ENCODE assay signal across 20 cellular contexts in genomic region chr4:129326810-129327209, GRCh38.
DNase-seq lines count a peak whose midpoint lies in the region; ATAC-seq and TF ChIP-seq lines count a peak whose summit lies in the region.
"Had no signal": no experiment of that assay in that cellular context is flagged by ENCODE, and none has a peak within 500 bp of the region (broad histone marks: within the 10 kb centered on the region; RNA-seq: fewer than 3 reads in every experiment).

No MANE protein-coding gene starts in this region.

- H3K27me3 ChIP-seq in HL-60 (ENCODE audit: insufficient read depth, poor library complexity, severe bottlenecking) (no peaks in the 10 kb centered on the region), neural cell (ENCODE audit: insufficient read depth, low read depth, low read length) (no peaks in the 10 kb centered on the region), lower lobe of right lung (ENCODE audit: low read depth) (no peaks in the 10 kb centered on the region)
- H3K27me3 ChIP-seq: esophagus muscularis mucosa, tibial artery had no signal

- no peak overlapping the region for H3K4me2 ChIP-seq in neural cell (ENCODE audit: low read length)

- H3K36me3 Mint-ChIP-seq in CD14-positive monocyte: peaks cover 3 to 4% of the 10 kb centered on the region in 2 donors
- H3K36me3 Mint-ChIP-seq: activated naive CD4-positive, alpha-beta T cell treated with anti-CD3 and anti-CD28 coated beads, Interleukin-2, amount 50 U/mL, for 24 hours had no signal

- TF ChIP-seq EP300 in neural cell (conservative IDR thresholded peaks at IDR 0.05; ENCODE audit: poor library complexity, severe bottlenecking): no peak

- no peaks in the 10 kb centered on the region for H3K9me2 ChIP-seq in neural cell (ENCODE audit: insufficient read depth, low read length)

- peaks cover 54% of the 10 kb centered on the region for H3K4me1 Mint-ChIP-seq in CD14-positive monocyte
- H3K4me1 Mint-ChIP-seq: activated naive CD4-positive, alpha-beta T cell treated with anti-CD3 and anti-CD28 coated beads, Interleukin-2, amount 50 U/mL, for 24 hours had no signal

- TF ChIP-seq RAD21 in neural cell (conservative IDR thresholded peaks at IDR 0.05): no peak

- no peaks in the 10 kb centered on the region for H3K79me2 ChIP-seq in neural cell (replicated peaks; ENCODE audit: insufficient read depth, low read length)

- H3K9me3 ChIP-seq in neural cell (ENCODE audit: low read length): no peaks in the 10 kb centered on the region
- no peaks in the 10 kb centered on the region for H3K9me3 ChIP-seq in mucosa of descending colon
- H3K9me3 ChIP-seq in lower lobe of right lung: no peaks in the 10 kb centered on the region
- H3K9me3 ChIP-seq: esophagus muscularis mucosa, prostate gland, tibial artery had no signal

- H3F3A ChIP-seq in neural cell (ENCODE audit: insufficient read depth, low read length, poor library complexity, severe bottlenecking): peaks cover 6% of the 10 kb centered on the region

- H2AFZ ChIP-seq in neural cell (ENCODE audit: low read depth, low read length): no peak overlapping the region

- no peak overlapping the region for H3K9ac ChIP-seq in neural cell (ENCODE audit: low read length)

- no peak for ATAC-seq in mucosa of descending colon
- ATAC-seq in lower lobe of right lung: no peak
- no peak for ATAC-seq in HG02885 (IDR thresholded peaks at IDR 0.05; ENCODE audit: poor library complexity, unreplicated experiment)
- ATAC-seq: activated T-cell treated with anti-CD3 and anti-CD28 coated beads, Interleukin-2, amount 50 U/mL, for 72 hours; HCT116; left cardiac atrium had no signal

- no peak overlapping the region for H3K4me3 ChIP-seq in HL-60 (replicated peaks; ENCODE audit: insufficient read depth, low read length)
- H3K4me3 ChIP-seq in neural cell (ENCODE audit: low read length): no peak overlapping the region
- H3K4me3 ChIP-seq in mucosa of descending colon: no peak overlapping the region
- H3K4me3 ChIP-seq in lower lobe of right lung: no peak overlapping the region
- H3K4me3 ChIP-seq: esophagus muscularis mucosa, prostate gland, tibial artery had no signal

- H3K27ac Mint-ChIP-seq in CD14-positive monocyte: peak overlapping the region; percentile 90 to 98 (median 94)
- H3K27ac Mint-ChIP-seq: activated naive CD4-positive, alpha-beta T cell treated with anti-CD3 and anti-CD28 coated beads, Interleukin-2, amount 50 U/mL, for 24 hours; activated T-cell treated with anti-CD3 and anti-CD28 coated beads, Interleukin-2, amount 50 U/mL, for 72 hours had no signal

- DNase-seq in CD14-positive monocyte (ENCODE audit: low spot score): no peak
- DNase-seq in HL-60 (ENCODE audit: low read depth in 1 of 2, low spot score in 1 of 2): peak in 1 of 2 experiments; percentile 16
- DNase-seq in NCI-H69 (lab: John Stamatoyannopoulos, UW): peak; percentile 87
- DNase-seq in mucosa of descending colon: no peak
- DNase-seq in lower lobe of right lung: no peak
- DNase-seq: activated T-cell treated with anti-CD3 and anti-CD28 coated beads, Interleukin-2, amount 50 U/mL, for 72 hours; effector CD8-positive, alpha-beta T cell; left cardiac atrium; NCI-H146; stimulated activated CD4-positive, alpha-beta T cell treated with anti-CD3 and anti-CD28 coated beads, Interleukin-2, amount 100 ng/mL, for 48 hours; stimulated activated naive CD4-positive, alpha-beta T cell treated with Interleukin-2 at 50 U/mL for 16 hours; SW 1271; tibial artery had no signal

- no peak for TF ChIP-seq CTCF in CD14-positive monocyte (IDR thresholded peaks at IDR 0.05)
- no peak for TF ChIP-seq CTCF in HL-60 (IDR thresholded peaks at IDR 0.05; ENCODE audit: insufficient read depth, low read length)
- no peak for TF ChIP-seq CTCF in neural cell (IDR thresholded peaks at IDR 0.05; ENCODE audit: poor library complexity, severe bottlenecking)
- no peak for TF ChIP-seq CTCF in mucosa of descending colon (IDR thresholded peaks at IDR 0.05)
- TF ChIP-seq CTCF in lower lobe of right lung (IDR thresholded peaks at IDR 0.05): no peak

- H3K27me3 Mint-ChIP-seq in CD14-positive monocyte (ENCODE audit: low read depth in 3 of 3): peaks cover 0 to 6% (median 3%) of the 10 kb centered on the region in 3 donors

- no peaks in the 10 kb centered on the region for H4K20me1 ChIP-seq in neural cell (ENCODE audit: insufficient read depth)

- H3K4me3 Mint-ChIP-seq in CD14-positive monocyte: peak overlapping the region in 1 of 2 donors; percentile 60
- H3K4me3 Mint-ChIP-seq: activated naive CD4-positive, alpha-beta T cell treated with anti-CD3 and anti-CD28 coated beads, Interleukin-2, amount 50 U/mL, for 24 hours; activated T-cell treated with anti-CD3 and anti-CD28 coated beads, Interleukin-2, amount 50 U/mL, for 72 hours; neural crest cell had no signal

- intact Hi-C loops in CD14-positive monocyte (cut with micrococcal nuclease): loop anchor here in 1 of 2 donors (10.0 kb wide), 1 partner anchor 232 kb away; the partner anchor contains the start of genes C4orf33 and SCLT1
- intact Hi-C loops in mucosa of descending colon (cut with DNase I, micrococcal nuclease): no loop called here
- intact Hi-C loops in lower lobe of right lung (cut with DNase I): no loop called here

- H3K27ac ChIP-seq in HL-60 (replicated peaks): peak overlapping the region; percentile 69
- H3K27ac ChIP-seq in neural cell (ENCODE audit: low read length): peak overlapping the region; percentile 94
- H3K27ac ChIP-seq in lower lobe of right lung: no peak overlapping the region
- H3K27ac ChIP-seq: prostate gland, tibial artery had no signal

- peaks cover 0 to 2% (median 0%) of the 10 kb centered on the region in 7 donors for H3K9me3 Mint-ChIP-seq in CD14-positive monocyte
- H3K9me3 Mint-ChIP-seq: activated naive CD4-positive, alpha-beta T cell treated with anti-CD3 and anti-CD28 coated beads, Interleukin-2, amount 50 U/mL, for 24 hours had no signal

- H3K4me1 ChIP-seq in mucosa of descending colon (ENCODE audit: low read depth): no peaks in the 10 kb centered on the region
- H3K4me1 ChIP-seq in lower lobe of right lung: no peaks in the 10 kb centered on the region
- H3K4me1 ChIP-seq: esophagus muscularis mucosa, prostate gland, tibial artery had no signal

- no peaks in the 10 kb centered on the region for H3K36me3 ChIP-seq in neural cell (ENCODE audit: insufficient read depth, low read length)
- no peaks in the 10 kb centered on the region for H3K36me3 ChIP-seq in mucosa of descending colon (ENCODE audit: low read depth)
- H3K36me3 ChIP-seq in lower lobe of right lung: no peaks in the 10 kb centered on the region
- H3K36me3 ChIP-seq: esophagus muscularis mucosa, prostate gland, tibial artery had no signal

TF ChIP-seq in neural cell, 6 proteins besides CTCF, POLR2A, EP300 and RAD21:
- no peak for TF ChIP-seq MXI1 (conservative IDR thresholded peaks at IDR 0.05; ENCODE audit: poor library complexity, severe bottlenecking)
- no peak for TF ChIP-seq SMC3 (conservative IDR thresholded peaks at IDR 0.05; ENCODE audit: poor library complexity)
- TF ChIP-seq POLR2AphosphoS5 (IDR thresholded peaks at IDR 0.05): no peak
- no peak for TF ChIP-seq TAF1 (IDR thresholded peaks at IDR 0.05; ENCODE audit: low read depth)
- no peak for TF ChIP-seq EZH2 (IDR thresholded peaks at IDR 0.05; ENCODE audit: borderline replicate concordance, insufficient read depth, low read length, poor library complexity, severe bottlenecking)
- TF ChIP-seq, protein P1, sequence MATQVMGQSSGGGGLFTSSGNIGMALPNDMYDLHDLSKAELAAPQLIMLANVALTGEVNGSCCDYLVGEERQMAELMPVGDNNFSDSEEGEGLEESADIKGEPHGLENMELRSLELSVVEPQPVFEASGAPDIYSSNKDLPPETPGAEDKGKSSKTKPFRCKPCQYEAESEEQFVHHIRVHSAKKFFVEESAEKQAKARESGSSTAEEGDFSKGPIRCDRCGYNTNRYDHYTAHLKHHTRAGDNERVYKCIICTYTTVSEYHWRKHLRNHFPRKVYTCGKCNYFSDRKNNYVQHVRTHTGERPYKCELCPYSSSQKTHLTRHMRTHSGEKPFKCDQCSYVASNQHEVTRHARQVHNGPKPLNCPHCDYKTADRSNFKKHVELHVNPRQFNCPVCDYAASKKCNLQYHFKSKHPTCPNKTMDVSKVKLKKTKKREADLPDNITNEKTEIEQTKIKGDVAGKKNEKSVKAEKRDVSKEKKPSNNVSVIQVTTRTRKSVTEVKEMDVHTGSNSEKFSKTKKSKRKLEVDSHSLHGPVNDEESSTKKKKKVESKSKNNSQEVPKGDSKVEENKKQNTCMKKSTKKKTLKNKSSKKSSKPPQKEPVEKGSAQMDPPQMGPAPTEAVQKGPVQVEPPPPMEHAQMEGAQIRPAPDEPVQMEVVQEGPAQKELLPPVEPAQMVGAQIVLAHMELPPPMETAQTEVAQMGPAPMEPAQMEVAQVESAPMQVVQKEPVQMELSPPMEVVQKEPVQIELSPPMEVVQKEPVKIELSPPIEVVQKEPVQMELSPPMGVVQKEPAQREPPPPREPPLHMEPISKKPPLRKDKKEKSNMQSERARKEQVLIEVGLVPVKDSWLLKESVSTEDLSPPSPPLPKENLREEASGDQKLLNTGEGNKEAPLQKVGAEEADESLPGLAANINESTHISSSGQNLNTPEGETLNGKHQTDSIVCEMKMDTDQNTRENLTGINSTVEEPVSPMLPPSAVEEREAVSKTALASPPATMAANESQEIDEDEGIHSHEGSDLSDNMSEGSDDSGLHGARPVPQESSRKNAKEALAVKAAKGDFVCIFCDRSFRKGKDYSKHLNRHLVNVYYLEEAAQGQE (IDR thresholded peaks at IDR 0.05; ENCODE audit: borderline replicate concordance): no peak
